In genomic region chr16:13108126-13108525, GRCh38 we compare ENCODE assay signal across 16 cellular contexts.
"Had no signal": no experiment of that assay in that cellular context is flagged by ENCODE, and none has a peak within 500 bp of the region (broad histone marks: within the 10 kb centered on the region; RNA-seq: fewer than 3 reads in every experiment).

No MANE protein-coding gene starts in this region.

- H3K4me3 ChIP-seq: colonic mucosa, esophagus squamous epithelium, left ventricle myocardium inferior, lung, mucosa of descending colon, ovary, smooth muscle cell, uterus had no signal

- H3K9me3 ChIP-seq: colonic mucosa, esophagus squamous epithelium had no signal

- ATAC-seq: mucosa of descending colon, natural killer cell, right cardiac atrium had no signal

- H3K27me3 ChIP-seq: colonic mucosa, esophagus squamous epithelium, ovary, uterus had no signal

- H3K27ac ChIP-seq: colonic mucosa, esophagus squamous epithelium, left ventricle myocardium inferior, ovary, uterus had no signal

- H3K4me1 ChIP-seq: colonic mucosa, esophagus squamous epithelium, left ventricle myocardium inferior, uterus had no signal

- H3K4me2 ChIP-seq: smooth muscle cell had no signal

- H3K36me3 ChIP-seq: colonic mucosa, esophagus squamous epithelium, left ventricle myocardium inferior, ovary, uterus had no signal

- DNase-seq: colonic mucosa; dermis blood vessel endothelial cell; esophagus squamous epithelium; foreskin fibroblast; kidney glomerular epithelial cell; left ventricle myocardium inferior; mucosa of descending colon; natural killer cell; nucleus accumbens; ovary; right cardiac atrium; stimulated activated CD4-positive, alpha-beta T cell treated with anti-CD3 and anti-CD28 coated beads, Interleukin-2, amount 100 ng/mL, for 48 hours; stimulated activated naive CD4-positive, alpha-beta T cell treated with Interleukin-2 at 50 U/mL for 16 hours; uterus had no signal
